In the genomic region with DNA sequence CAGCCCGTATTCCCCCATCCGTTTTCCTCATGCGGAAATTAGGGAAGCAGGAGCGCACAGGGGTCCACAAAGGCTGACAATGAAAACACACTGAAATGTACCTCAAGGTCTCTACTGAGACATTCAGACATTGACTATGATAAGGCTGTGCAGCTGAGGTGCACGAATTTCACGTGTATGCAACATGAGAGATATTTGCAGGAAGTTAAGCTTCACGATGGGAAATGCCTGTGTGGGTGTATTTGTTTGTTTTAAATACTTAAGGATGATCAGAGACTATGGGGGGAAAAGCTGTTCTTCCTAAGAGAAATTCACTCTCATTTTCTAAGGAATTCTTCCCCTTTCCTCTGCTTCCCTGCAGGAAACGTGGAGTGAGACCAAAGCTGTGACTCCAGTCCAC, we compare ENCODE assay signal across 25 cellular contexts. TPM values are rescaled to one million over a fixed set of nuclear protein-coding genes. Genes with fewer than 3 reads are reported as not detected.
A peak's percentile ranks its signal among the peaks of the same experiment; 100 is the strongest.
DNase-seq lines count a peak whose midpoint lies in the region; ATAC-seq and TF ChIP-seq lines count a peak whose summit lies in the region.
"Had no signal": no experiment of that assay in that cellular context is flagged by ENCODE, and none has a peak within 500 bp of the region (broad histone marks: within the 10 kb centered on the region; RNA-seq: fewer than 3 reads in every experiment).

No MANE protein-coding gene starts in this region.

- no peak overlapping the region for H3K4me3 ChIP-seq in GM23338
- no peak overlapping the region for H3K4me3 ChIP-seq in fibroblast of mammary gland (ENCODE audit: control insufficient read depth, low read depth, low read length)
- H3K4me3 ChIP-seq in prostate gland: no peak overlapping the region
- H3K4me3 ChIP-seq: BLaER1, SJCRH30 had no signal

- H4K20me1 ChIP-seq in GM23338 (replicated peaks; ENCODE audit: insufficient read depth): no peaks in the 10 kb centered on the region
- H4K20me1 ChIP-seq: BLaER1 had no signal

- H3K27ac ChIP-seq in GM23338 (ENCODE audit: low read depth): no peak overlapping the region
- no peak overlapping the region for H3K27ac ChIP-seq in prostate gland
- H3K27ac ChIP-seq: BLaER1, SJCRH30 had no signal

- H3K36me3 ChIP-seq in GM23338 (ENCODE audit: insufficient read depth): no peaks in the 10 kb centered on the region
- H3K36me3 ChIP-seq in prostate gland: no peaks in the 10 kb centered on the region
- H3K36me3 ChIP-seq: BLaER1, SJCRH30 had no signal

- 78% methylated on average over 8 of the region's 8 CpGs for WGBS in prostate gland

- intact Hi-C loops in prostate gland (cut with DNase I): no loop called here

- H2AFZ ChIP-seq in GM23338: 0 out of 2 replicates have a peak overlapping the region, but pooled peaks have one; percentile 4

- DNase-seq in GM23338 (ENCODE audit: low spot score) (no peak), amniotic epithelial cell (ENCODE audit: low read depth) (peak; percentile 23), fibroblast of mammary gland (ENCODE audit: low read depth) (peak; percentile 16), mucosa of gallbladder (ENCODE audit: low spot score) (peak; percentile 7), NCI-H82 treated with DMSO at 0.1 percent for 48 hours (lab: John Stamatoyannopoulos, UW; ENCODE audit: unreplicated experiment) (no peak), prostate gland (ENCODE audit: low spot score) (no peak)
- no peak for DNase-seq in stimulated activated CD4-positive, alpha-beta T cell treated with anti-CD3 and anti-CD28 coated beads, Interleukin-1b, Interleukin-23, amount 100 ng/mL, for 48 hours
- DNase-seq: ACHN; Caco-2; CD4-positive, alpha-beta memory T cell; DMS 273 treated with DMSO at 0.1 percent for 48 hours; DMS79 treated with DMSO at 0.1 percent for 48 hours; GOT3; HCEC 1CT; Karpas-422; MV-4-11; NCI-H1105 treated with DMSO at 0.1 percent for 48 hours; NCI-H2029 treated with DMSO at 0.1 percent for 48 hours; NCI-H524 treated with DMSO at 0.1 percent for 48 hours; NCI-H82; OCI-M1; SJCRH30 had no signal

- H3K4me1 ChIP-seq in GM23338 (ENCODE audit: insufficient read depth) (peaks cover 14% of the 10 kb centered on the region), prostate gland (replicated peaks) (no peaks in the 10 kb centered on the region)

- peaks cover 3% of the 10 kb centered on the region; the same call in 1 of the 2 replicates for H3K9me2 ChIP-seq in GM23338 (ENCODE audit: insufficient read depth)

- H3K79me2 ChIP-seq in GM23338 (replicated peaks; ENCODE audit: insufficient read depth): no peaks in the 10 kb centered on the region

- no peak for TF ChIP-seq CTCF in GM23338 (conservative IDR thresholded peaks at IDR 0.05; ENCODE audit: low read depth in 2 of 2)
- no peak for TF ChIP-seq CTCF in fibroblast of mammary gland (conservative IDR thresholded peaks at IDR 0.05; ENCODE audit: control insufficient read depth, insufficient read depth, low read depth, low read length)
- TF ChIP-seq CTCF in prostate gland (IDR thresholded peaks at IDR 0.05): no peak

- H3K27me3 ChIP-seq in GM23338 (ENCODE audit: insufficient read depth) (no peaks in the 10 kb centered on the region), prostate gland (replicated peaks; ENCODE audit: insufficient read depth) (no peaks in the 10 kb centered on the region)
- H3K27me3 ChIP-seq: BLaER1, SJCRH30 had no signal

- peaks cover 26% of the 10 kb centered on the region for H3K4me1 Mint-ChIP-seq in GM23338
- H3K4me1 Mint-ChIP-seq: CD4-positive, alpha-beta memory T cell had no signal

- no peak for TF ChIP-seq POLR2A in prostate gland (IDR thresholded peaks at IDR 0.05)

- H3K9me3 ChIP-seq in prostate gland: no peaks in the 10 kb centered on the region
- H3K9me3 ChIP-seq: BLaER1, Caco-2, SJCRH30 had no signal

- H3K36me3 Mint-ChIP-seq in GM23338 (ENCODE audit: low read depth): peaks cover 7% of the 10 kb centered on the region; the same call in 2 of the 3 replicates
- H3K36me3 Mint-ChIP-seq: CD4-positive, alpha-beta memory T cell had no signal

- H3K4me3 Mint-ChIP-seq in GM23338: no peak overlapping the region
- H3K4me3 Mint-ChIP-seq: CD4-positive, alpha-beta memory T cell had no signal

- H3K27me3 Mint-ChIP-seq in GM23338 (ENCODE audit: insufficient read depth, low read depth, poor library complexity): peaks cover 11% of the 10 kb centered on the region

- H3K27ac Mint-ChIP-seq in GM23338: no peak overlapping the region
- H3K27ac Mint-ChIP-seq: CD4-positive, alpha-beta memory T cell had no signal

- ATAC-seq in GM23338: no peak

- H3K4me2 ChIP-seq in GM23338: no peak overlapping the region
- H3K4me2 ChIP-seq: BLaER1 had no signal

- H3K9me3 Mint-ChIP-seq in GM23338: peaks cover 3% of the 10 kb centered on the region

- H3F3A ChIP-seq in GM23338 (replicated peaks; ENCODE audit: low read depth): no peaks in the 10 kb centered on the region

TF ChIP-seq in GM23338, 12 proteins besides CTCF, POLR2A, EP300 and RAD21 (continues in another document):
- TF ChIP-seq, protein P1, sequence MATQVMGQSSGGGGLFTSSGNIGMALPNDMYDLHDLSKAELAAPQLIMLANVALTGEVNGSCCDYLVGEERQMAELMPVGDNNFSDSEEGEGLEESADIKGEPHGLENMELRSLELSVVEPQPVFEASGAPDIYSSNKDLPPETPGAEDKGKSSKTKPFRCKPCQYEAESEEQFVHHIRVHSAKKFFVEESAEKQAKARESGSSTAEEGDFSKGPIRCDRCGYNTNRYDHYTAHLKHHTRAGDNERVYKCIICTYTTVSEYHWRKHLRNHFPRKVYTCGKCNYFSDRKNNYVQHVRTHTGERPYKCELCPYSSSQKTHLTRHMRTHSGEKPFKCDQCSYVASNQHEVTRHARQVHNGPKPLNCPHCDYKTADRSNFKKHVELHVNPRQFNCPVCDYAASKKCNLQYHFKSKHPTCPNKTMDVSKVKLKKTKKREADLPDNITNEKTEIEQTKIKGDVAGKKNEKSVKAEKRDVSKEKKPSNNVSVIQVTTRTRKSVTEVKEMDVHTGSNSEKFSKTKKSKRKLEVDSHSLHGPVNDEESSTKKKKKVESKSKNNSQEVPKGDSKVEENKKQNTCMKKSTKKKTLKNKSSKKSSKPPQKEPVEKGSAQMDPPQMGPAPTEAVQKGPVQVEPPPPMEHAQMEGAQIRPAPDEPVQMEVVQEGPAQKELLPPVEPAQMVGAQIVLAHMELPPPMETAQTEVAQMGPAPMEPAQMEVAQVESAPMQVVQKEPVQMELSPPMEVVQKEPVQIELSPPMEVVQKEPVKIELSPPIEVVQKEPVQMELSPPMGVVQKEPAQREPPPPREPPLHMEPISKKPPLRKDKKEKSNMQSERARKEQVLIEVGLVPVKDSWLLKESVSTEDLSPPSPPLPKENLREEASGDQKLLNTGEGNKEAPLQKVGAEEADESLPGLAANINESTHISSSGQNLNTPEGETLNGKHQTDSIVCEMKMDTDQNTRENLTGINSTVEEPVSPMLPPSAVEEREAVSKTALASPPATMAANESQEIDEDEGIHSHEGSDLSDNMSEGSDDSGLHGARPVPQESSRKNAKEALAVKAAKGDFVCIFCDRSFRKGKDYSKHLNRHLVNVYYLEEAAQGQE (IDR thresholded peaks at IDR 0.05; ENCODE audit: unreplicated experiment): no peak
- TF ChIP-seq EZH2 (IDR thresholded peaks at IDR 0.05; ENCODE audit: low read depth, unreplicated experiment): no peak
- no peak for TF ChIP-seq ZNF331 (CRISPR knock-in tag; IDR thresholded peaks at IDR 0.05; ENCODE audit: low read depth)
- TF ChIP-seq EZH2phosphoT487 (IDR thresholded peaks at IDR 0.05; ENCODE audit: unreplicated experiment): no peak
- TF ChIP-seq NANOG (IDR thresholded peaks at IDR 0.05; ENCODE audit: borderline replicate concordance): no peak
- TF ChIP-seq POLR2AphosphoS5 (IDR thresholded peaks at IDR 0.05; ENCODE audit: low read depth): no peak
- no peak for TF ChIP-seq ZNF114 (CRISPR knock-in tag; IDR thresholded peaks at IDR 0.05)
- no peak for TF ChIP-seq CREB1 (CRISPR knock-in tag; IDR thresholded peaks at IDR 0.05; ENCODE audit: low read depth)

RNA-seq across cellular contexts. Expression of a gene that starts 2.6 kb away (rescaled TPM):
- total RNA-seq in GM23338 (2014; rRNA removed; shearing (Covaris generic)): not detected in 2 replicates
- polyA plus RNA-seq in GM23338 (2016; fragmentation: Nextera tagmentation; extraction: Ambion mirVana): 0.05 TPM in 2 replicates
- not detected for total RNA-seq in mucosa of gallbladder
- total RNA-seq in prostate gland: under 1 TPM in 1 of 2 donors, not detected in 1; 0.68 TPM
- total RNA-seq: Caco-2; CD4-positive, alpha-beta memory T cell; G401; M059J; SJCRH30 had no signal
- polyA plus RNA-seq: CD4-positive, alpha-beta memory T cell had no signal

RNA-seq across cellular contexts. Expression of a gene that starts 37.6 kb away (rescaled TPM):
- total RNA-seq in GM23338 (2014; rRNA removed; shearing (Covaris generic)): 0.08 TPM in 1 of 2 replicates, not detected in the other
- 0.16 TPM in 1 of 2 replicates, not detected in the other for polyA plus RNA-seq in GM23338 (2016; fragmentation: Nextera tagmentation; extraction: Ambion mirVana)
- total RNA-seq in mucosa of gallbladder (not detected), prostate gland (under 1 TPM in 1 of 2 donors, not detected in 1; 0.97 TPM)
- total RNA-seq: Caco-2; CD4-positive, alpha-beta memory T cell; G401; M059J had no signal
- polyA plus RNA-seq: CD4-positive, alpha-beta memory T cell had no signal

Comparison
In these comparisons a context has a peak if more than half of its experiments do, and no peak if none do; other contexts are left out.
1. DNase-seq: peak in amniotic epithelial cell (single experiment), fibroblast of mammary gland (single experiment) and mucosa of gallbladder (single experiment); none in GM23338 (single experiment), NCI-H82 treated with DMSO at 0.1 percent for 48 hours (single experiment), prostate gland (single experiment) and stimulated activated CD4-positive, alpha-beta T cell treated with anti-CD3 and anti-CD28 coated beads, Interleukin-1b, Interleukin-23, amount 100 ng/mL, for 48 hours (single experiment).